ENCODE assay signal across 24 cellular contexts in genomic region chr5:54388411-54388810, GRCh38.
A peak's percentile ranks its signal among the peaks of the same experiment; 100 is the strongest.
DNase-seq lines count a peak whose midpoint lies in the region; ATAC-seq and TF ChIP-seq lines count a peak whose summit lies in the region.
"Had no signal": no experiment of that assay in that cellular context is flagged by ENCODE, and none has a peak within 500 bp of the region (broad histone marks: within the 10 kb centered on the region; RNA-seq: fewer than 3 reads in every experiment).

No MANE protein-coding gene starts in this region.

- no peak for TF ChIP-seq CTCF in heart left ventricle (IDR thresholded peaks at IDR 0.05)

- H3K27ac ChIP-seq in heart left ventricle (peak overlapping the region in 9 of 12 donors; percentile 11 to 84 (median 42)), subcutaneous abdominal adipose tissue (ENCODE audit: low read depth, low read length) (peak overlapping the region; percentile 6)
- H3K27ac ChIP-seq: A549, Peyer's patch, right lobe of liver, upper lobe of left lung had no signal

- H3K4me1 Mint-ChIP-seq in activated CD4-positive, alpha-beta T cell treated with anti-CD3 and anti-CD28 coated beads, Interleukin-2, amount 10 ng/mL, durations not matched to agents 24 days and 14 days, result no peaks in the 10 kb centered on the region
- peaks cover 18% of the 10 kb centered on the region for H3K4me1 Mint-ChIP-seq in activated naive CD8-positive, alpha-beta T cell treated with anti-CD3 and anti-CD28 coated beads, Interleukin-2, amount 50 U/mL, for 24 hours
- H3K4me1 Mint-ChIP-seq: activated B cell treated with CpG ODN at 0.5 μM for 24 hours; central memory CD8-positive, alpha-beta T cell had no signal

- H3K27ac Mint-ChIP-seq in activated CD4-positive, alpha-beta T cell treated with anti-CD3 and anti-CD28 coated beads, Interleukin-2, amount 10 ng/mL, durations not matched to agents 24 days and 14 days, result peak overlapping the region; percentile 56
- H3K27ac Mint-ChIP-seq in activated naive CD8-positive, alpha-beta T cell treated with anti-CD3 and anti-CD28 coated beads, Interleukin-2, amount 50 U/mL, for 24 hours, result peak overlapping the region; percentile 63
- H3K27ac Mint-ChIP-seq: activated B cell treated with CpG ODN at 0.5 μM for 24 hours; activated naive CD4-positive, alpha-beta T cell treated with anti-CD3 and anti-CD28 coated beads, Interleukin-2, amount 50 U/mL, for 72 hours had no signal

- intact Hi-C loops in activated CD4-positive, alpha-beta T cell treated with anti-CD3 and anti-CD28 coated beads, Interleukin-2, amount 10 ng/mL, durations not matched to agents 24 days and 14 days (cut with micrococcal nuclease), result no loop called here
- intact Hi-C loops in heart left ventricle (cut with DNase I), result loop anchor here in 1 of 10 donors (10.0 kb wide), 1 partner anchor 74 kb away; the partner anchor contains the start of gene ARL15

- ATAC-seq in activated naive CD8-positive, alpha-beta T cell treated with anti-CD3 and anti-CD28 coated beads, Interleukin-2, amount 50 U/mL, for 24 hours, result peak; percentile 75
- peak; percentile 47 to 71 (median 56) for ATAC-seq in heart left ventricle
- no peak for ATAC-seq in HG03039 (IDR thresholded peaks at IDR 0.05; ENCODE audit: unreplicated experiment)
- ATAC-seq in GM18873 (IDR thresholded peaks at IDR 0.05; ENCODE audit: low FRiP score, unreplicated experiment), result no peak
- no peak for ATAC-seq in HG03378 (IDR thresholded peaks at IDR 0.05; ENCODE audit: unreplicated experiment)
- ATAC-seq: A549, right lobe of liver had no signal

- H3K36me3 Mint-ChIP-seq in activated CD4-positive, alpha-beta T cell treated with anti-CD3 and anti-CD28 coated beads, Interleukin-2, amount 10 ng/mL, durations not matched to agents 24 days and 14 days (ENCODE audit: low read depth), result no peaks in the 10 kb centered on the region
- peaks cover 2% of the 10 kb centered on the region for H3K36me3 Mint-ChIP-seq in activated naive CD8-positive, alpha-beta T cell treated with anti-CD3 and anti-CD28 coated beads, Interleukin-2, amount 50 U/mL, for 24 hours (ENCODE audit: low read depth)

- H3K9me3 ChIP-seq in heart left ventricle (peaks cover 0 to 3% (median 0%) of the 10 kb centered on the region in 12 donors), subcutaneous abdominal adipose tissue (ENCODE audit: control insufficient read depth in 5 of 5, low read length in 5 of 5) (no peaks in the 10 kb centered on the region)
- H3K9me3 ChIP-seq: A549, Peyer's patch, right lobe of liver, upper lobe of left lung had no signal

- H3K4me3 ChIP-seq in heart left ventricle (no peak overlapping the region), subcutaneous abdominal adipose tissue (ENCODE audit: low read depth in 1 of 5, low read length in 5 of 5) (no peak overlapping the region)
- H3K4me3 ChIP-seq: A549, Peyer's patch, right lobe of liver, upper lobe of left lung had no signal

- H3K4me1 ChIP-seq in heart left ventricle, result peaks cover 0 to 59% (median 14%) of the 10 kb centered on the region in 12 donors
- H3K4me1 ChIP-seq in subcutaneous abdominal adipose tissue (ENCODE audit: control insufficient read depth in 5 of 5, insufficient read depth in 5 of 5, low read length in 5 of 5), result peaks cover 0 to 7% (median 3%) of the 10 kb centered on the region in 5 donors
- H3K4me1 ChIP-seq: right lobe of liver, upper lobe of left lung had no signal

- H3K4me3 Mint-ChIP-seq in activated CD4-positive, alpha-beta T cell treated with anti-CD3 and anti-CD28 coated beads, Interleukin-2, amount 10 ng/mL, durations not matched to agents 24 days and 14 days, result no peak overlapping the region
- H3K4me3 Mint-ChIP-seq in activated naive CD8-positive, alpha-beta T cell treated with anti-CD3 and anti-CD28 coated beads, Interleukin-2, amount 50 U/mL, for 24 hours, result peak overlapping the region; percentile 15
- H3K4me3 Mint-ChIP-seq: activated B cell treated with CpG ODN at 0.5 μM for 24 hours; central memory CD8-positive, alpha-beta T cell had no signal

- TF ChIP-seq POLR2A in heart left ventricle (IDR thresholded peaks at IDR 0.05), result no peak

- no peaks in the 10 kb centered on the region for H3K27me3 Mint-ChIP-seq in activated CD4-positive, alpha-beta T cell treated with anti-CD3 and anti-CD28 coated beads, Interleukin-2, amount 10 ng/mL, durations not matched to agents 24 days and 14 days
- H3K27me3 Mint-ChIP-seq in activated naive CD8-positive, alpha-beta T cell treated with anti-CD3 and anti-CD28 coated beads, Interleukin-2, amount 50 U/mL, for 24 hours, result no peaks in the 10 kb centered on the region

- WGBS in heart left ventricle, 4 donors, result 59 to 72% (median 67%) methylated on average over 5 of the region's 5 CpGs

- DNase-seq in activated CD4-positive, alpha-beta T cell treated with anti-CD3 and anti-CD28 coated beads, Interleukin-2, amount 10 ng/mL, durations not matched to agents 24 days and 14 days, result no peak
- no peak for DNase-seq in activated CD4-positive, alpha-beta T cell treated with anti-CD3 and anti-CD28 coated beads, Interleukin-2, amount 50 U/mL, for 4 hours
- no peak for DNase-seq in activated naive CD8-positive, alpha-beta T cell treated with anti-CD3 and anti-CD28 coated beads, Interleukin-2, amount 50 U/mL, for 24 hours
- no peak for DNase-seq in heart left ventricle
- DNase-seq: activated B cell treated with CpG ODN at 0.5 μM for 24 hours; activated CD8-positive, alpha-beta memory T cell treated with anti-CD3 and anti-CD28 coated beads, Interleukin-2, amount 50 U/mL, for 48 hours; DND-41; glutamatergic neuron; islet precursor cell; mesendoderm; NCI-H2029 treated with DMSO at 0.1 percent for 48 hours; NCI-H526; Peyer's patch; right lobe of liver; stimulated activated CD4-positive, alpha-beta T cell treated with anti-CD3 and anti-CD28 coated beads, Interleukin-4, amount 100 ng/mL, for 1 hour; T-helper 1 cell; upper lobe of left lung had no signal

- peaks cover 10% of the 10 kb centered on the region for H3K9me3 Mint-ChIP-seq in activated CD4-positive, alpha-beta T cell treated with anti-CD3 and anti-CD28 coated beads, Interleukin-2, amount 10 ng/mL, durations not matched to agents 24 days and 14 days
- peaks cover 9% of the 10 kb centered on the region for H3K9me3 Mint-ChIP-seq in activated naive CD8-positive, alpha-beta T cell treated with anti-CD3 and anti-CD28 coated beads, Interleukin-2, amount 50 U/mL, for 24 hours
- H3K9me3 Mint-ChIP-seq: central memory CD8-positive, alpha-beta T cell had no signal

- H3K9ac ChIP-seq in subcutaneous abdominal adipose tissue (ENCODE audit: low read length in 5 of 5), result no peak overlapping the region

- H3K36me3 ChIP-seq in heart left ventricle (no peaks in the 10 kb centered on the region), subcutaneous abdominal adipose tissue (ENCODE audit: control insufficient read depth in 5 of 5, insufficient read depth in 5 of 5, low read length in 5 of 5) (no peaks in the 10 kb centered on the region)
- H3K36me3 ChIP-seq: Peyer's patch, right lobe of liver, upper lobe of left lung had no signal

- no peaks in the 10 kb centered on the region for H3K27me3 ChIP-seq in heart left ventricle
- H3K27me3 ChIP-seq in subcutaneous abdominal adipose tissue (ENCODE audit: control insufficient read depth in 5 of 5, insufficient read depth in 4 of 5, low read length in 5 of 5), result no peaks in the 10 kb centered on the region
- H3K27me3 ChIP-seq: Peyer's patch, right lobe of liver, upper lobe of left lung had no signal

Comparison
In these comparisons a context has a peak if more than half of its experiments do, and no peak if none do; other contexts are left out.
1. ATAC-seq: peak in activated naive CD8-positive, alpha-beta T cell treated with anti-CD3 and anti-CD28 coated beads, Interleukin-2, amount 50 U/mL, for 24 hours (single experiment) and heart left ventricle (4 of 4); none in HG03039 (single experiment), GM18873 (single experiment) and HG03378 (single experiment).